ENCODE assay signal across 24 cellular contexts in genomic region chr3:59581000-59581399, GRCh38.
DNase-seq lines count a peak whose midpoint lies in the region; ATAC-seq and TF ChIP-seq lines count a peak whose summit lies in the region.
"Had no signal": no experiment of that assay in that cellular context is flagged by ENCODE, and none has a peak within 500 bp of the region (broad histone marks: within the 10 kb centered on the region; RNA-seq: fewer than 3 reads in every experiment).

No MANE protein-coding gene starts in this region.

- ATAC-seq in HG03439 (IDR thresholded peaks at IDR 0.05; ENCODE audit: unreplicated experiment), result peak; percentile 17

- H3K4me3 ChIP-seq in PC-9 (peak overlapping the region; percentile 24; the same call in 1 of the 2 replicates), hepatocyte (no peak overlapping the region), OCI-LY7 (ENCODE audit: low read depth, low read length, poor library complexity, severe bottlenecking) (no peak overlapping the region)
- H3K4me3 ChIP-seq: GM23248 had no signal

- H3K27ac ChIP-seq in PC-9 (peak overlapping the region; percentile 76), hepatocyte (no peak overlapping the region), OCI-LY7 (ENCODE audit: low read depth, low read length, poor library complexity, severe bottlenecking) (no peak overlapping the region)
- H3K27ac ChIP-seq: GM23248, HL-60 had no signal

- peaks cover 12% of the 10 kb centered on the region for H3K9me3 ChIP-seq in PC-9 (ENCODE audit: insufficient read depth, low read depth)
- no peaks in the 10 kb centered on the region for H3K9me3 ChIP-seq in hepatocyte (ENCODE audit: low read depth)
- H3K9me3 ChIP-seq in OCI-LY7 (ENCODE audit: low read length), result no peaks in the 10 kb centered on the region
- H3K9me3 ChIP-seq: BE2C, SK-N-SH had no signal

- H3K9me3 Mint-ChIP-seq in progenitor cell of endocrine pancreas (ENCODE audit: low read depth), result peaks cover 12% of the 10 kb centered on the region

- no TSS peak for BruUV-seq in PC-9 (replicated peaks; lab: Mats Ljungman, UMichigan)
- no TSS peak for BruUV-seq in OCI-LY7 (replicated peaks; lab: Mats Ljungman, UMichigan)

- H3K4me2 ChIP-seq in PC-9 (peak overlapping the region; percentile 62), hepatocyte (no peak overlapping the region), OCI-LY7 (ENCODE audit: low read length) (no peak overlapping the region)
- H3K4me2 ChIP-seq: SK-N-SH had no signal

- WGBS in hepatocyte (ENCODE audit: low lambda C conversion rate, missing lambda C conversion rate), result 63% methylated on average over 2 of the region's 2 CpGs

- H3K27ac Mint-ChIP-seq in progenitor cell of endocrine pancreas, result no peak overlapping the region
- H3K27ac Mint-ChIP-seq: H9, HFFc6 had no signal

- no peaks in the 10 kb centered on the region for H3K27me3 ChIP-seq in PC-9 (ENCODE audit: insufficient read depth, low read depth)
- no peaks in the 10 kb centered on the region for H3K27me3 ChIP-seq in hepatocyte
- H3K27me3 ChIP-seq: BE2C had no signal

- peaks cover 4% of the 10 kb centered on the region for H3K36me3 Mint-ChIP-seq in progenitor cell of endocrine pancreas (ENCODE audit: insufficient read depth)

- peaks cover 2% of the 10 kb centered on the region for H3K27me3 Mint-ChIP-seq in progenitor cell of endocrine pancreas

- no peak overlapping the region for H3K4me3 Mint-ChIP-seq in progenitor cell of endocrine pancreas (ENCODE audit: low read depth)
- H3K4me3 Mint-ChIP-seq: H9, HFFc6 had no signal

- no peaks in the 10 kb centered on the region for H3K9me2 ChIP-seq in PC-9 (ENCODE audit: insufficient read depth)
- H3K9me2 ChIP-seq in hepatocyte (replicated peaks; ENCODE audit: insufficient read depth), result no peaks in the 10 kb centered on the region
- no peaks in the 10 kb centered on the region for H3K9me2 ChIP-seq in OCI-LY7 (ENCODE audit: insufficient read depth, low read length)
- H3K9me2 ChIP-seq: SK-N-SH had no signal

- POLR2A ChIA-PET in PC-9 (lab: Charles Lee; ENCODE audit: unreplicated experiment), result interaction anchor here (0.7 kb wide), 1 partner anchor 18 kb away, joined by 3 read pairs; no protein-coding TSS in a partner anchor
- POLR2A ChIA-PET in OCI-LY7 (lab: Charles Lee), result no interaction called here

- intact Hi-C loops in PC-9 (cut with micrococcal nuclease; ENCODE audit: unreplicated experiment) (no loop called here), OCI-LY7 (cut with micrococcal nuclease; ENCODE audit: unreplicated experiment) (no loop called here)

- DNase-seq in PC-9, result no peak
- peak; percentile 11 for DNase-seq in hepatocyte (ENCODE audit: low spot score)
- DNase-seq in progenitor cell of endocrine pancreas (ENCODE audit: low spot score, unreplicated experiment), result no peak
- no peak for DNase-seq in OCI-LY7 (ENCODE audit: low spot score)
- no peak for DNase-seq in NCI-H1417 (lab: John Stamatoyannopoulos, UW)
- DNase-seq in NCI-H345 (lab: John Stamatoyannopoulos, UW), result no peak
- DNase-seq: BE2C, DMS53, EL, GF-D8, GM23248, H9, HFFc6, KBM-7, NCI-H2029 treated with DMSO at 0.1 percent for 48 hours, NCI-H226, NCI-H524, NCI-H774, OCI-M1, RPMI8226, SHP77 treated with DMSO at 0.1 percent for 48 hours, SK-N-SH had no signal

- no peaks in the 10 kb centered on the region for H3K79me2 ChIP-seq in PC-9 (ENCODE audit: low read depth)
- H3K79me2 ChIP-seq in hepatocyte, result no peaks in the 10 kb centered on the region
- no peaks in the 10 kb centered on the region for H3K79me2 ChIP-seq in OCI-LY7 (ENCODE audit: insufficient read depth, low read depth, low read length)

- no peak for TF ChIP-seq CTCF in PC-9 (conservative IDR thresholded peaks at IDR 0.05)
- TF ChIP-seq CTCF in hepatocyte (IDR thresholded peaks at IDR 0.05; ENCODE audit: poor library complexity), result no peak
- no peak for TF ChIP-seq CTCF in progenitor cell of endocrine pancreas (IDR thresholded peaks at IDR 0.05; ENCODE audit: unreplicated experiment)
- no peak for TF ChIP-seq CTCF in OCI-LY7 (conservative IDR thresholded peaks at IDR 0.05; ENCODE audit: low read length)

- CTCF ChIA-PET in PC-9 (lab: Charles Lee) (no interaction called here), OCI-LY7 (lab: Charles Lee; ENCODE audit: unreplicated experiment) (no interaction called here)

- peaks cover 27% of the 10 kb centered on the region for H3K4me1 ChIP-seq in PC-9 (replicated peaks; ENCODE audit: insufficient read depth)
- no peaks in the 10 kb centered on the region for H3K4me1 ChIP-seq in hepatocyte (ENCODE audit: insufficient read depth)
- H3K4me1 ChIP-seq in OCI-LY7 (ENCODE audit: insufficient read depth, low read length, poor library complexity, severe bottlenecking), result no peaks in the 10 kb centered on the region
- H3K4me1 ChIP-seq: BE2C had no signal

- H4K20me1 ChIP-seq in PC-9 (ENCODE audit: insufficient read depth), result no peaks in the 10 kb centered on the region
- no peaks in the 10 kb centered on the region for H4K20me1 ChIP-seq in hepatocyte (ENCODE audit: insufficient read depth, poor library complexity, severe bottlenecking)
- H4K20me1 ChIP-seq in OCI-LY7 (ENCODE audit: insufficient read depth, low read length), result no peaks in the 10 kb centered on the region

- no peaks in the 10 kb centered on the region for H3F3A ChIP-seq in PC-9 (ENCODE audit: insufficient read depth, low read depth)

- H3K36me3 ChIP-seq in PC-9 (ENCODE audit: low read depth) (no peaks in the 10 kb centered on the region), hepatocyte (replicated peaks; ENCODE audit: insufficient read depth, low read depth) (no peaks in the 10 kb centered on the region), OCI-LY7 (ENCODE audit: insufficient read depth, low read length) (no peaks in the 10 kb centered on the region)
- H3K36me3 ChIP-seq: BE2C had no signal

- H2AFZ ChIP-seq in PC-9 (peak overlapping the region; percentile 30; the same call in 1 of the 2 replicates), hepatocyte (no peak overlapping the region), OCI-LY7 (ENCODE audit: low read length) (no peak overlapping the region)
- H2AFZ ChIP-seq: GM23248 had no signal

- H3K4me1 Mint-ChIP-seq in progenitor cell of endocrine pancreas (ENCODE audit: low read depth), result peaks cover 14% of the 10 kb centered on the region
